ENCODE assay signal across 1 cellular context in the genomic region with DNA sequence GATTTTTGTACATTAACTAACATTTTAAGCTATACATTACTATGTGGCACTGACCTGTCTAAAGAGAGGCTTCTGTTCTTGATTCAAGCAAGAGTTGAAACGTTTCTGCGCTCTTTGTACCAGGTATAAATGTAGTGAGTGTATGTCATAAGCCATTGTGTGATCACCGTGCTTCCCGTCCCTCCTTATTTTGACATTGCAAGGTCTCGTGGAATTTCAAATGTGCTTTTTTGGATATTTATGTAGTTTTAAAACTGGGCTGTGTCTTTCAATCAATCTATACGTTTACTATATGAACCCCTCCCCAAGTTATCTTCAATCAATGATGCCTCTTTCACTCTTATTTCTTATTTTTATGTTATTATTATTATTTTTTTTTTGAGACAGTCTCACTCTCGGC.
TF ChIP-seq lines count a peak whose summit lies in the region.

A gene with protein sequence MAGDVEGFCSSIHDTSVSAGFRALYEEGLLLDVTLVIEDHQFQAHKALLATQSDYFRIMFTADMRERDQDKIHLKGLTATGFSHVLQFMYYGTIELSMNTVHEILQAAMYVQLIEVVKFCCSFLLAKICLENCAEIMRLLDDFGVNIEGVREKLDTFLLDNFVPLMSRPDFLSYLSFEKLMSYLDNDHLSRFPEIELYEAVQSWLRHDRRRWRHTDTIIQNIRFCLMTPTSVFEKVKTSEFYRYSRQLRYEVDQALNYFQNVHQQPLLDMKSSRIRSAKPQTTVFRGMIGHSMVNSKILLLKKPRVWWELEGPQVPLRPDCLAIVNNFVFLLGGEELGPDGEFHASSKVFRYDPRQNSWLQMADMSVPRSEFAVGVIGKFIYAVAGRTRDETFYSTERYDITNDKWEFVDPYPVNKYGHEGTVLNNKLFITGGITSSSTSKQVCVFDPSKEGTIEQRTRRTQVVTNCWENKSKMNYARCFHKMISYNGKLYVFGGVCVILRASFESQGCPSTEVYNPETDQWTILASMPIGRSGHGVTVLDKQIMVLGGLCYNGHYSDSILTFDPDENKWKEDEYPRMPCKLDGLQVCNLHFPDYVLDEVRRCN (minus strand): TSS at position 101 of the 400 bp plus-strand sequence. CDS start 20,493 bp downstream, outside the sequence.

TF ChIP-seq in liver, 16 proteins besides CTCF, POLR2A, EP300 and RAD21 (continued from another document):
- TF ChIP-seq, protein P1, sequence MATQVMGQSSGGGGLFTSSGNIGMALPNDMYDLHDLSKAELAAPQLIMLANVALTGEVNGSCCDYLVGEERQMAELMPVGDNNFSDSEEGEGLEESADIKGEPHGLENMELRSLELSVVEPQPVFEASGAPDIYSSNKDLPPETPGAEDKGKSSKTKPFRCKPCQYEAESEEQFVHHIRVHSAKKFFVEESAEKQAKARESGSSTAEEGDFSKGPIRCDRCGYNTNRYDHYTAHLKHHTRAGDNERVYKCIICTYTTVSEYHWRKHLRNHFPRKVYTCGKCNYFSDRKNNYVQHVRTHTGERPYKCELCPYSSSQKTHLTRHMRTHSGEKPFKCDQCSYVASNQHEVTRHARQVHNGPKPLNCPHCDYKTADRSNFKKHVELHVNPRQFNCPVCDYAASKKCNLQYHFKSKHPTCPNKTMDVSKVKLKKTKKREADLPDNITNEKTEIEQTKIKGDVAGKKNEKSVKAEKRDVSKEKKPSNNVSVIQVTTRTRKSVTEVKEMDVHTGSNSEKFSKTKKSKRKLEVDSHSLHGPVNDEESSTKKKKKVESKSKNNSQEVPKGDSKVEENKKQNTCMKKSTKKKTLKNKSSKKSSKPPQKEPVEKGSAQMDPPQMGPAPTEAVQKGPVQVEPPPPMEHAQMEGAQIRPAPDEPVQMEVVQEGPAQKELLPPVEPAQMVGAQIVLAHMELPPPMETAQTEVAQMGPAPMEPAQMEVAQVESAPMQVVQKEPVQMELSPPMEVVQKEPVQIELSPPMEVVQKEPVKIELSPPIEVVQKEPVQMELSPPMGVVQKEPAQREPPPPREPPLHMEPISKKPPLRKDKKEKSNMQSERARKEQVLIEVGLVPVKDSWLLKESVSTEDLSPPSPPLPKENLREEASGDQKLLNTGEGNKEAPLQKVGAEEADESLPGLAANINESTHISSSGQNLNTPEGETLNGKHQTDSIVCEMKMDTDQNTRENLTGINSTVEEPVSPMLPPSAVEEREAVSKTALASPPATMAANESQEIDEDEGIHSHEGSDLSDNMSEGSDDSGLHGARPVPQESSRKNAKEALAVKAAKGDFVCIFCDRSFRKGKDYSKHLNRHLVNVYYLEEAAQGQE (IDR thresholded peaks at IDR 0.05), result no peak
- TF ChIP-seq EGR1 (IDR thresholded peaks at IDR 0.05; ENCODE audit: low read depth in 2 of 2) (no peak), GABPA (IDR thresholded peaks at IDR 0.05 in 1 of 2, conservative IDR thresholded peaks at IDR 0.05 in 1 of 2) (no peak), RXRA (IDR thresholded peaks at IDR 0.05) (no peak), HNF4A (conservative IDR thresholded peaks at IDR 0.05) (no peak), FOXA1 (IDR thresholded peaks at IDR 0.05) (no peak), YY1 (IDR thresholded peaks at IDR 0.05) (no peak), JUND (IDR thresholded peaks at IDR 0.05) (no peak), TAF1 (conservative IDR thresholded peaks at IDR 0.05) (no peak), NR2F2 (IDR thresholded peaks at IDR 0.05) (no peak), FOXA2 (IDR thresholded peaks at IDR 0.05) (no peak)
TF ChIP-seq in liver: peak in this region for 0.
